Comparison of ENCODE assay signal across 19 cellular contexts in the genomic region with DNA sequence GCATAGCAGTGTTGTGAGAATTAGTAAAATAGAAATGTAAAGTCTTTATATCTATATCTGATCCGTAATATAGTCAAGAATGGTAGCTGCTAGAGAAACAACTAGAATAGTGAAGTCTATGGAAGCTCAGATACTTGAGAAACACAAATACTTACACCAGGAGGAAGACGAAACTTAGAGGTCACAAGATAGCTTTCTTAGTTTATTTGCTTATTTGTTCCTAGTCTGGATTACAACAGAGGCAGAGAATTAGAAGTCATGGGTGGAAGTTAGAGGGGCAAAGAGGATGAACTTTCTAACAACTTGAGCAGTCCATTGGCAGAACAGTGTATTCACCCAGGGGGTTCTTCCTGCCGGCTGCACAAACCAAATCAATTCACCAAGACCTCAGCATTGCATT. TPM values are rescaled to one million over a fixed set of nuclear protein-coding genes. Genes with fewer than 3 reads are reported as not detected.
DNase-seq lines count a peak whose midpoint lies in the region.
"Had no signal": no experiment of that assay in that cellular context is flagged by ENCODE, and none has a peak within 500 bp of the region (broad histone marks: within the 10 kb centered on the region; RNA-seq: fewer than 3 reads in every experiment).

No MANE protein-coding gene starts in this region.

- DNase-seq in activated effector memory CD4-positive, alpha-beta T cell treated with anti-CD3 and anti-CD28 coated beads, Interleukin-2, amount 50 U/mL, for 16 hours, result peak; percentile 27
- no peak for DNase-seq in activated effector memory CD4-positive, alpha-beta T cell treated with Interleukin-2 at 50 U/mL for 16 hours
- DNase-seq in mesenchymal stem cell (no peak), cerebellum (ENCODE audit: low spot score) (no peak), NCI-H2029 treated with DMSO at 0.1 percent for 48 hours (lab: John Stamatoyannopoulos, UW) (no peak), midbrain (lab: John Stamatoyannopoulos, UW) (no peak)
- DNase-seq: 8988T; BE2C; C1 segment of cervical spinal cord; CD4-positive, alpha-beta T cell; DMS153; DMS79; GDM1; HCEC 1CT; IMR-90 had no signal

- no peaks in the 10 kb centered on the region for H3K79me1 ChIP-seq in mesenchymal stem cell (replicated peaks; ENCODE audit: low read length, poor library complexity, severe bottlenecking)

- no peak overlapping the region for H2AFZ ChIP-seq in mesenchymal stem cell (ENCODE audit: low read depth, low read length)
- H2AFZ ChIP-seq: GM23248 had no signal

- H3K27me3 Mint-ChIP-seq in dendritic cell treated with granulocyte-macrophage colony-stimulating factor and Interleukin-4, amounts not matched to agents 40 ng/mL and 50 ng/mL, for 4 days, result no peaks in the 10 kb centered on the region

- 100% methylated on average over 1 of the region's 3 CpGs for WGBS in mesenchymal stem cell

- H3K14ac ChIP-seq in mesenchymal stem cell (ENCODE audit: low read length in 2 of 2), result no peak overlapping the region

- H2BK120ac ChIP-seq in mesenchymal stem cell (ENCODE audit: low read depth, low read length), result no peak overlapping the region

- H4K91ac ChIP-seq in mesenchymal stem cell (ENCODE audit: low read length), result no peak overlapping the region

- H3K4me1 ChIP-seq in mesenchymal stem cell (ENCODE audit: control insufficient read depth, insufficient read depth, low read depth, low read length), result peaks cover 11% of the 10 kb centered on the region
- H3K4me1 ChIP-seq: BE2C had no signal

- H3K9me3 Mint-ChIP-seq in dendritic cell treated with granulocyte-macrophage colony-stimulating factor and Interleukin-4, amounts not matched to agents 40 ng/mL and 50 ng/mL, for 4 days, result no peaks in the 10 kb centered on the region
- H3K9me3 Mint-ChIP-seq: CD4-positive, alpha-beta T cell had no signal

- H3K36me3 ChIP-seq in mesenchymal stem cell (ENCODE audit: control insufficient read depth in 1 of 2, insufficient read depth in 2 of 2, low read depth in 1 of 2, low read length in 2 of 2), result no peaks in the 10 kb centered on the region
- H3K36me3 ChIP-seq: BE2C had no signal

- no peak overlapping the region for H3K18ac ChIP-seq in mesenchymal stem cell (ENCODE audit: low read depth in 1 of 2, low read length in 2 of 2)

- no peak overlapping the region for H3K9ac ChIP-seq in mesenchymal stem cell (ENCODE audit: low read length)
- H3K9ac ChIP-seq: GM23248 had no signal

- peak overlapping the region; percentile 31 for H2AK5ac ChIP-seq in mesenchymal stem cell (ENCODE audit: low read length, severe bottlenecking)

- H3K4me1 Mint-ChIP-seq in dendritic cell treated with granulocyte-macrophage colony-stimulating factor and Interleukin-4, amounts not matched to agents 40 ng/mL and 50 ng/mL, for 4 days (ENCODE audit: low read depth), result peaks cover 48% of the 10 kb centered on the region

- H3K4ac ChIP-seq in mesenchymal stem cell (ENCODE audit: low read depth in 1 of 2, low read length in 2 of 2), result no peak overlapping the region

- no peak overlapping the region for H3K4me3 ChIP-seq in mesenchymal stem cell (ENCODE audit: insufficient read depth in 1 of 2, low read depth in 1 of 2, low read length in 2 of 2)
- H3K4me3 ChIP-seq: GM23248 had no signal

- no peak overlapping the region for H3K4me3 Mint-ChIP-seq in dendritic cell treated with granulocyte-macrophage colony-stimulating factor and Interleukin-4, amounts not matched to agents 40 ng/mL and 50 ng/mL, for 4 days
- H3K4me3 Mint-ChIP-seq: CD4-positive, alpha-beta T cell had no signal

- H2BK5ac ChIP-seq in mesenchymal stem cell (ENCODE audit: low read depth, low read length, poor library complexity, severe bottlenecking), result no peak overlapping the region

- H2BK15ac ChIP-seq in mesenchymal stem cell (ENCODE audit: low read depth, poor library complexity, severe bottlenecking), result no peak overlapping the region

- H3K9me3 ChIP-seq in mesenchymal stem cell (ENCODE audit: control insufficient read depth, low read length), result no peaks in the 10 kb centered on the region
- H3K9me3 ChIP-seq: BE2C had no signal

- H3K23ac ChIP-seq in mesenchymal stem cell (ENCODE audit: low read length in 2 of 2), result no peak overlapping the region

- no peak overlapping the region for H2BK12ac ChIP-seq in mesenchymal stem cell (ENCODE audit: low read length in 2 of 2)

- intact Hi-C loops in dendritic cell treated with granulocyte-macrophage colony-stimulating factor and Interleukin-4, amounts not matched to agents 40 ng/mL and 50 ng/mL, for 4 days (cut with micrococcal nuclease), result no loop called here

- peak overlapping the region; percentile 30 for H3K27ac Mint-ChIP-seq in dendritic cell treated with granulocyte-macrophage colony-stimulating factor and Interleukin-4, amounts not matched to agents 40 ng/mL and 50 ng/mL, for 4 days
- H3K27ac Mint-ChIP-seq: CD4-positive, alpha-beta T cell had no signal

- no peaks in the 10 kb centered on the region for H3K27me3 ChIP-seq in mesenchymal stem cell (ENCODE audit: control insufficient read depth in 1 of 2, insufficient read depth in 1 of 2, low read length in 2 of 2)

- no peak overlapping the region for H4K8ac ChIP-seq in mesenchymal stem cell (ENCODE audit: low read length)

- H3K27ac ChIP-seq in mesenchymal stem cell (ENCODE audit: low read length, poor library complexity, severe bottlenecking), result no peak overlapping the region
- H3K27ac ChIP-seq: GM23248 had no signal

- no peak overlapping the region for H3K4me2 ChIP-seq in mesenchymal stem cell (ENCODE audit: low read length, poor library complexity, severe bottlenecking)

- H3K36me3 Mint-ChIP-seq in dendritic cell treated with granulocyte-macrophage colony-stimulating factor and Interleukin-4, amounts not matched to agents 40 ng/mL and 50 ng/mL, for 4 days (ENCODE audit: low read depth), result peaks cover 7% of the 10 kb centered on the region

RNA-seq across cellular contexts. Expression of a gene that starts 13.9 kb away (rescaled TPM):
- 0.64 TPM for polyA plus RNA-seq in mesenchymal stem cell (2013, experiment 1 of 2)
- polyA plus RNA-seq in mesenchymal stem cell (2013, experiment 2 of 2), result 0.75 TPM
- not detected for total RNA-seq in cerebellum
- total RNA-seq: Daoy, GM23248 had no signal
- polyA plus RNA-seq: GM23248 had no signal

RNA-seq across cellular contexts. Expression of a gene that starts 14.0 kb away (rescaled TPM):
- 1.5 TPM for polyA plus RNA-seq in mesenchymal stem cell (2013, experiment 1 of 2)
- polyA plus RNA-seq in mesenchymal stem cell (2013, experiment 2 of 2), result 1.8 TPM
- total RNA-seq in cerebellum, result 1.00 TPM
- total RNA-seq: GM23248, H4 had no signal
- polyA plus RNA-seq: GM23248 had no signal

RNA-seq across cellular contexts. Expression of a gene that starts 34.1 kb away (rescaled TPM):
- 0.77 TPM for polyA plus RNA-seq in mesenchymal stem cell (2013, experiment 1 of 2)
- polyA plus RNA-seq in mesenchymal stem cell (2013, experiment 2 of 2), result 0.81 TPM
- 2.6 TPM for total RNA-seq in cerebellum
- total RNA-seq: CD4-positive, alpha-beta T cell; GM23248 had no signal
- polyA plus RNA-seq: GM23248 had no signal
